In genomic region chr2:42711896-42712295, GRCh38 we compare ENCODE assay signal across 26 cellular contexts. TPM values are rescaled to one million over a fixed set of nuclear protein-coding genes. Genes with fewer than 3 reads are reported as not detected.
"Had no signal": no experiment of that assay in that cellular context is flagged by ENCODE, and none has a peak within 500 bp of the region (broad histone marks: within the 10 kb centered on the region; RNA-seq: fewer than 3 reads in every experiment).

No MANE protein-coding gene starts in this region.

- H3K27me3 Mint-ChIP-seq: dendritic cell treated with granulocyte-macrophage colony-stimulating factor and Interleukin-4, amounts not matched to agents 40 ng/mL and 50 ng/mL, for 4 days had no signal

- H3K79me2 ChIP-seq: hepatocyte had no signal

- H3K4me3 Mint-ChIP-seq: dendritic cell treated with granulocyte-macrophage colony-stimulating factor and Interleukin-4, amounts not matched to agents 40 ng/mL and 50 ng/mL, for 4 days; immature natural killer cell had no signal

- H2AFZ ChIP-seq: hepatocyte had no signal

- H3K9me3 ChIP-seq: colonic mucosa, esophagus muscularis mucosa, gastroesophageal sphincter, heart left ventricle, left ventricle myocardium inferior, lower lobe of right lung had no signal

- DNase-seq: colonic mucosa; cortex of kidney; effector memory CD4-positive, alpha-beta T cell; foreskin keratinocyte; heart left ventricle; hypothalamus; immature natural killer cell; islet precursor cell; kidney; kidney glomerular epithelial cell; left colon; left ventricle myocardium inferior; lower lobe of right lung; mesenchymal stem cell; midbrain had no signal

- H3K4me1 Mint-ChIP-seq: immature natural killer cell had no signal

- H3K9me3 Mint-ChIP-seq: dendritic cell treated with granulocyte-macrophage colony-stimulating factor and Interleukin-4, amounts not matched to agents 40 ng/mL and 50 ng/mL, for 4 days; immature natural killer cell had no signal

- H3K27ac Mint-ChIP-seq: dendritic cell treated with granulocyte-macrophage colony-stimulating factor and Interleukin-4, amounts not matched to agents 40 ng/mL and 50 ng/mL, for 4 days; immature natural killer cell had no signal

- H3K4me3 ChIP-seq: colonic mucosa, esophagus muscularis mucosa, gastroesophageal sphincter, heart left ventricle, hepatocyte, left ventricle myocardium inferior, lower lobe of right lung had no signal

- H3K4me2 ChIP-seq: hepatocyte had no signal

- H3K4me1 ChIP-seq: colonic mucosa, esophagus muscularis mucosa, foreskin keratinocyte, gastroesophageal sphincter, heart left ventricle, left ventricle myocardium inferior, lower lobe of right lung had no signal

- H3K27me3 ChIP-seq: colonic mucosa, esophagus muscularis mucosa, foreskin keratinocyte, gastroesophageal sphincter, heart left ventricle, hepatocyte had no signal

- H3K27ac ChIP-seq: colonic mucosa, esophagus muscularis mucosa, foreskin keratinocyte, gastroesophageal sphincter, heart left ventricle, hepatocyte, left ventricle myocardium inferior, lower lobe of right lung had no signal

- ATAC-seq: foreskin keratinocyte, gastroesophageal sphincter, heart left ventricle, left colon, left lobe of liver had no signal

- FAIRE-seq: endothelial cell of umbilical vein, frontal cortex, kidney had no signal

RNA-seq across cellular contexts. Expression of gene OXER1, which starts 52.0 kb away (rescaled TPM):
- total RNA-seq: dermis microvascular lymphatic vessel endothelial cell, epithelial cell of proximal tubule, frontal cortex, lung microvascular endothelial cell had no signal
- polyA plus RNA-seq: fibroblast of lung, immature natural killer cell had no signal
